Comparison of ENCODE assay signal across 13 cellular contexts in the genomic region with DNA sequence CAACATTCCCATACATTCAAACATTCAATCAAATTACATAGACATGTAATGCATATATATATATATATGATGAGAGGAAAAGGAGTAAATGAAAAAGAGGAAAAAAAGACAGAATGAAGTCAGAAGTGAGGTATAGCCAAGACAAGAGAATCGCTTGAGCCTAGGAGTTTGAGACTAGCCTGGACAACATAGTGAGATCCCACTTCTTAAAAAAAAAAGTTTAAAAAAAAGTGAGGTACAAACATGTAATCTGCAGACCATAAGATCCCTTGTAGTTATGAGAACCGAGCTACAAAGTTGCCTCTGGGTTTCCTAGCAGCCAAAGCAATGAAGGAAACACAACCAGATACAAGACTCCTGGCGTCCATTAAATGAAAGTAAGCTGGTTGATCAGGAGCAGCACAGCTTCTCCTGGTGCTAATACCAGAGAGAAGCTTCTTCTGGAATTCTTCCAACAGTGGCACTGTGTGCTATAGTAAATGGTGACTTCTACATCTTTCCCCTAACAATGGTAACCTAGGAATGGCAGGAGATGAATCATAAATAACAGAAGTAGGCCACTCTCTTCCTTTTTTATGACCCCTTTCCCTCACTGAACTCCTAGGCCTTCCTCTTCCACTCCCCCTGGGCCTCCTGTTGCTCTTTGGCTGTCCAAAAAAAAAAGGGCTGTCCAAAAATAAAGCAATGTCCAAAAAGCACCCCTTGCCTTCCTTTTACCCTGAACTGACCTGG.
"Had no signal": no experiment of that assay in that cellular context is flagged by ENCODE, and none has a peak within 500 bp of the region (broad histone marks: within the 10 kb centered on the region; RNA-seq: fewer than 3 reads in every experiment).

No MANE protein-coding gene starts in this region.

- ATAC-seq: activated T-cell treated with anti-CD3 and anti-CD28 coated beads, Interleukin-2, amount 50 U/mL, for 4 hours; natural killer cell treated with Interleukin-12 subunit alpha and Interleukin-12 subunit beta and Interleukin-15 and Interleukin-18, amount 100 ng/mL, for 72 hours; right cardiac atrium; WTC11 had no signal

- DNase-seq: activated CD4-positive, alpha-beta memory T cell treated with anti-CD3 and anti-CD28 coated beads, Interleukin-2, amount 10 ng/mL, durations not matched to agents 7 days and 5 days; activated CD4-positive, alpha-beta T cell treated with anti-CD3 and anti-CD28 coated beads for 4 hours; activated effector memory CD4-positive, alpha-beta T cell treated with Interleukin-2 at 50 U/mL for 16 hours; activated naive CD4-positive, alpha-beta T cell treated with anti-CD3 and anti-CD28 coated beads, Interleukin-2, amount 50 U/mL, for 16 hours; activated T-cell treated with anti-CD3 and anti-CD28 coated beads, Interleukin-2, amount 50 U/mL, for 4 hours; foreskin melanocyte; head of caudate nucleus; kidney glomerular epithelial cell; mesenchymal stem cell; occipital lobe; right cardiac atrium had no signal
